ENCODE assay signal across 18 cellular contexts in genomic region chr9:137161558-137162483, GRCh38. TPM values are rescaled to one million over a fixed set of nuclear protein-coding genes. Genes with fewer than 3 reads are reported as not detected.
DNase-seq lines count a peak whose midpoint lies in the region; ATAC-seq and TF ChIP-seq lines count a peak whose summit lies in the region.
"Had no signal": no experiment of that assay in that cellular context is flagged by ENCODE, and none has a peak within 500 bp of the region (broad histone marks: within the 10 kb centered on the region; RNA-seq: fewer than 3 reads in every experiment).

No MANE protein-coding gene starts in this region.

- H3K9me3 ChIP-seq in A673 (ENCODE audit: low read depth, low read length, poor library complexity, severe bottlenecking) (no peaks in the 10 kb centered on the region), iPS-18a (ENCODE audit: control insufficient read depth, low read depth, low read length) (no peaks in the 10 kb centered on the region), body of pancreas (no peaks in the 10 kb centered on the region), upper lobe of right lung (no peaks in the 10 kb centered on the region)

- in situ Hi-C loops in GM13977 (cut with MboI; ENCODE audit: low pct_unique_long_range_greater_than_20kb, low sequenced_read_pairs, unreplicated experiment) (no loop called here), GM13976 (cut with MboI; ENCODE audit: low sequenced_read_pairs, unreplicated experiment) (no loop called here)

- H3K4me3 ChIP-seq in A673 (ENCODE audit: low read depth, low read length, poor library complexity, severe bottlenecking) = peak overlapping the region; percentile 36
- peak overlapping the region; percentile 43 for H3K4me3 ChIP-seq in iPS-18a (ENCODE audit: low read length)
- H3K4me3 ChIP-seq in body of pancreas = no peak overlapping the region
- no peak overlapping the region for H3K4me3 ChIP-seq in upper lobe of right lung

- BruUV-seq in A673 (replicated peaks; lab: Mats Ljungman, UMichigan) = no TSS peak

- TF ChIP-seq CTCF in A673 (conservative IDR thresholded peaks at IDR 0.05; ENCODE audit: low read depth, low read length) (no peak), GM13977 (IDR thresholded peaks at IDR 0.05; ENCODE audit: extremely low read depth, insufficient read depth, missing control alignments) (no peak), body of pancreas (IDR thresholded peaks at IDR 0.05) (no peak), GM13976 (IDR thresholded peaks at IDR 0.05; ENCODE audit: borderline replicate concordance, control extremely low read depth, extremely low read depth, insufficient read depth, missing control alignments) (no peak), upper lobe of right lung (IDR thresholded peaks at IDR 0.05) (no peak)

- H3K27me3 ChIP-seq in A673 (replicated peaks; ENCODE audit: insufficient read depth, low read depth, low read length, poor library complexity) (peaks cover 80% of the 10 kb centered on the region), iPS-18a (ENCODE audit: control insufficient read depth, insufficient read depth, low read length) (peaks cover 98% of the 10 kb centered on the region), body of pancreas (peaks cover 0 to 33% of the 10 kb centered on the region in 2 donors), upper lobe of right lung (peaks cover 97% of the 10 kb centered on the region)

- POLR2A ChIA-PET in A673 (lab: Charles Lee; ENCODE audit: low non-redundant PET) = no interaction called here

- 3% methylated on average over 14 to 57 of the region's 71 CpGs for WGBS in body of pancreas, 2 donors

- intact Hi-C loops in A673 (cut with micrococcal nuclease; ENCODE audit: unreplicated experiment) (no loop called here), body of pancreas (cut with DNase I) (no loop called here), upper lobe of right lung (cut with DNase I) (no loop called here)

- ATAC-seq in HG03378 (IDR thresholded peaks at IDR 0.05; ENCODE audit: unreplicated experiment) = no peak
- no peak for ATAC-seq in body of pancreas
- ATAC-seq in upper lobe of right lung = no peak
- ATAC-seq: activated CD4-positive, CD25-positive, alpha-beta regulatory T cell treated with anti-CD3 and anti-CD28 coated beads, Interleukin-2, amount 50 U/mL, for 24 hours had no signal

- no peak overlapping the region for H3K27ac ChIP-seq in A673 (ENCODE audit: low read depth, low read length, poor library complexity, severe bottlenecking)
- H3K27ac ChIP-seq in iPS-18a (ENCODE audit: low read length) = no peak overlapping the region
- H3K27ac ChIP-seq in body of pancreas = no peak overlapping the region
- no peak overlapping the region for H3K27ac ChIP-seq in upper lobe of right lung
- H3K27ac ChIP-seq: C4-2B had no signal

- TF ChIP-seq POLR2A in body of pancreas (IDR thresholded peaks at IDR 0.05) = no peak

- CTCF ChIA-PET in A673 (lab: Charles Lee) = interaction anchor here (0.7 to 1.2 kb wide), 2 partner anchors 55 to 94 kb away, joined by 8 to 10 read pairs; a partner anchor contains a TSS

- no peaks in the 10 kb centered on the region for H3K36me3 ChIP-seq in A673 (ENCODE audit: insufficient read depth, low read length, poor library complexity, severe bottlenecking)
- no peaks in the 10 kb centered on the region for H3K36me3 ChIP-seq in iPS-18a (ENCODE audit: control insufficient read depth, low read depth, low read length)
- H3K36me3 ChIP-seq in body of pancreas (replicated peaks in 1 of 2; ENCODE audit: insufficient read depth in 1 of 2, low read depth in 2 of 2) = no peaks in the 10 kb centered on the region
- H3K36me3 ChIP-seq in upper lobe of right lung = no peaks in the 10 kb centered on the region

- H3K4me1 ChIP-seq in A673 (ENCODE audit: insufficient read depth, low read length, poor library complexity, severe bottlenecking) (peaks cover 20% of the 10 kb centered on the region), iPS-18a (ENCODE audit: control insufficient read depth, low read depth, low read length) (no peaks in the 10 kb centered on the region), body of pancreas (peaks cover 22% of the 10 kb centered on the region), upper lobe of right lung (peaks cover 25% of the 10 kb centered on the region)

- DNase-seq in A673 (ENCODE audit: low spot score) (peak; percentile 54), GM13977 (ENCODE audit: low spot score) (peak; percentile 61), RPMI8226 (peak; percentile 25), body of pancreas (no peak), GM13976 (ENCODE audit: low spot score) (no peak), upper lobe of right lung (no peak)
- DNase-seq: activated CD8-positive, alpha-beta memory T cell treated with anti-CD3 and anti-CD28 coated beads, Interleukin-2, amount 50 U/mL, for 4 hours; activated naive CD4-positive, alpha-beta T cell treated with anti-CD3 and anti-CD28 coated beads, Interleukin-2, amount 50 U/mL, for 16 hours; Kasumi-1; naive B cell; stimulated activated CD4-positive, alpha-beta T cell treated with anti-CD3 and anti-CD28 coated beads, Interleukin-2, amount 100 ng/mL, for 24 hours had no signal

- H3K9ac ChIP-seq in iPS-18a (ENCODE audit: low read length) = no peak overlapping the region

RNA-seq across cellular contexts. Expression of gene LRRC26, which starts 8.0 kb away (rescaled TPM):
- not detected in 2 replicates for total RNA-seq in A673 (2021)
- total RNA-seq in body of pancreas = 1 to 10 TPM in 1 of 2 donors, not detected in 1; 1.3 TPM
- not detected for total RNA-seq in upper lobe of right lung
- total RNA-seq: renal cortical epithelial cell, ureter had no signal

RNA-seq across cellular contexts. Expression of gene TMEM210, which starts 10.0 kb away (rescaled TPM):
- total RNA-seq in A673 (2021) (not detected in 2 replicates), body of pancreas (not detected), upper lobe of right lung (not detected)
- total RNA-seq: G401, renal cortical epithelial cell, ureter had no signal

RNA-seq across cellular contexts. Expression of gene GRIN1, which starts 22.9 kb away (rescaled TPM):
- 0.17 and 0.52 TPM in 2 replicates for total RNA-seq in A673 (2021)
- total RNA-seq in body of pancreas = not detected
- total RNA-seq in upper lobe of right lung = 0.64 TPM
- total RNA-seq: G401 had no signal

RNA-seq across cellular contexts. Expression of gene ANAPC2, which starts 26.5 kb away (rescaled TPM):
- total RNA-seq in A673 (2021) (49.6 and 54.1 TPM in 2 replicates), body of pancreas (10 to 100 TPM; 24.1 to 51.7 TPM), upper lobe of right lung (51.4 TPM)

RNA-seq across cellular contexts. Expression of gene SSNA1, which starts 26.7 kb away (rescaled TPM):
- 86.8 and 87.3 TPM in 2 replicates for total RNA-seq in A673 (2021)
- 10 to 100 TPM; 62.3 to 79.1 TPM for total RNA-seq in body of pancreas
- total RNA-seq in upper lobe of right lung = 55.5 TPM

Comparison
In these comparisons a context has a peak if more than half of its experiments do, and no peak if none do; other contexts are left out.
1. DNase-seq: peak in A673 (single experiment), GM13977 (single experiment) and RPMI8226 (single experiment); none in body of pancreas (0 of 4), GM13976 (single experiment) and upper lobe of right lung (single experiment).
2. H3K4me3 ChIP-seq: peak in A673 (single experiment) and iPS-18a (single experiment); none in body of pancreas (0 of 2) and upper lobe of right lung (single experiment).